ENCODE assay signal across 10 cellular contexts in the genomic region with DNA sequence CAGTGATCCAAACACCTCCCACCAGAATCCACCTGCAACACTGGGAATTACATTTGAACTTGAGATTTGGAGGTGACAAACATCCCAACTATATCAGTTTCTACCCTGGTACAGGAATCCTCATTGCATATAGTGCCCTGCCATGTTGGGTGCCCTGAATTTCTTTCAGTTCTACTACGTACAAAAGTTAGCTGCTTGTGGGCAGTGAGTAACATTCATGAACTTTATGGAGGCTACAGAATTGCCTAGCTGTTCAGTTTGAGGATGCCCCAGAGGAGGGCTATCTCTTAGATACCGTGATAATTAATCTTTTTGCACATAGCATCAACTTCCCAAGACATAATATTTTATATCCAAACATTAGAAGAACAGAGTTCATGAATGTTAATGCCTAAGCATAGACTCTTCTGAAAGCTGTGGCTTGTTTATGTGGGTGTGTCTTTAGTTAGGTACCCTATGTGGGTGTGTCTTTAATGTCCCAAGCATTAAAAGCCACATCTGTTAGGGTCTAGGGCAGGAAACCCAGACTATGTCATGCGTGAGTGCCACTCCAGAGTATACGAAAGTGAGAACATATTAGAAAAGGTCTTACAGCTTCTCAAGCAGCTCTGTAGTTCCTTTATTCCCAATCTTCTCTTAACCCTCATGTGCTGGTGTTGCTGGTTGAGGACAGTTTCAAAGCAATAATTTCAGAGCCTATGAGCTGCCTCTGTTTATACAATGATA. TPM values are rescaled to one million over a fixed set of nuclear protein-coding genes. Genes with fewer than 3 reads are reported as not detected.
DNase-seq lines count a peak whose midpoint lies in the region; ATAC-seq, FAIRE-seq and TF ChIP-seq lines count a peak whose summit lies in the region.
"Had no signal": no experiment of that assay in that cellular context is flagged by ENCODE, and none has a peak within 500 bp of the region (broad histone marks: within the 10 kb centered on the region; RNA-seq: fewer than 3 reads in every experiment).

No MANE protein-coding gene starts in this region.

- peaks cover 9% of the 10 kb centered on the region for H3K4me1 ChIP-seq in GM12878 (ENCODE audit: control insufficient read depth, insufficient read depth, low read length)

- no peak overlapping the region for H3K27ac Mint-ChIP-seq in activated CD8-positive, alpha-beta memory T cell treated with anti-CD3 and anti-CD28 coated beads, Interleukin-2, amount 10 ng/mL, durations not matched to agents 7 days and 5 days
- no peak overlapping the region for H3K27ac Mint-ChIP-seq in osteocyte (ENCODE audit: unreplicated experiment)

- H3K27me3 Mint-ChIP-seq in activated CD8-positive, alpha-beta memory T cell treated with anti-CD3 and anti-CD28 coated beads, Interleukin-2, amount 10 ng/mL, durations not matched to agents 7 days and 5 days = no peaks in the 10 kb centered on the region
- no peaks in the 10 kb centered on the region for H3K27me3 Mint-ChIP-seq in osteocyte (ENCODE audit: unreplicated experiment)

- POLR2A ChIA-PET in GM12878 (lab: Charles Lee) = no interaction called here

- peaks cover 8% of the 10 kb centered on the region for H3K4me1 Mint-ChIP-seq in activated CD8-positive, alpha-beta memory T cell treated with anti-CD3 and anti-CD28 coated beads, Interleukin-2, amount 10 ng/mL, durations not matched to agents 7 days and 5 days
- H3K4me1 Mint-ChIP-seq in osteocyte (ENCODE audit: unreplicated experiment) = no peaks in the 10 kb centered on the region

- ATAC-seq in GM18511 (IDR thresholded peaks at IDR 0.05; ENCODE audit: unreplicated experiment) = peak; percentile 89
- ATAC-seq in GM21447 (IDR thresholded peaks at IDR 0.05; ENCODE audit: unreplicated experiment) = peak; percentile 97
- peak; percentile 78 for ATAC-seq in HG03095 (IDR thresholded peaks at IDR 0.05; ENCODE audit: unreplicated experiment)
- ATAC-seq in GM12878 = peak; percentile 89
- no peak for ATAC-seq in activated CD8-positive, alpha-beta memory T cell treated with anti-CD3 and anti-CD28 coated beads, Interleukin-2, amount 10 ng/mL, durations not matched to agents 7 days and 5 days
- ATAC-seq in left cardiac atrium = no peak

- H3K4me3 ChIP-seq in GM12878 = no peak overlapping the region

- in situ Hi-C loops in GM12878 (cut with MboI) = no loop called here

- DNase-seq in GM12878 (ENCODE audit: low read depth, low spot score) = peak; percentile 30
- no peak for DNase-seq in hippocampal formation (lab: John Stamatoyannopoulos, UW)
- DNase-seq in activated CD8-positive, alpha-beta memory T cell treated with anti-CD3 and anti-CD28 coated beads, Interleukin-2, amount 10 ng/mL, durations not matched to agents 7 days and 5 days = no peak
- no peak for DNase-seq in left cardiac atrium
- DNase-seq in osteocyte (ENCODE audit: extremely low spot score, unreplicated experiment) = no peak
- DNase-seq: COR-L47, NCI-H1694 treated with DMSO at 0.1 percent for 48 hours had no signal

- RAD21 ChIA-PET in GM12878 (lab: Charles Lee; ENCODE audit: unreplicated experiment) = interaction anchor here (0.7 kb wide), 1 partner anchor 13 kb away, joined by 3 read pairs; no protein-coding TSS in a partner anchor

- H3K27me3 ChIP-seq in GM12878 (replicated peaks in 1 of 2; ENCODE audit: control insufficient read depth in 2 of 2, insufficient read depth in 2 of 2, low read length in 1 of 2) = no peaks in the 10 kb centered on the region

- BruUV-seq in GM12878 (replicated peaks; lab: Mats Ljungman, UMichigan) = no TSS peak

- TF ChIP-seq CTCF in GM12878 (IDR thresholded peaks at IDR 0.05 in 2 of 3, conservative IDR thresholded peaks at IDR 0.05 in 1 of 3; ENCODE audit: control insufficient read depth in 2 of 3, extremely low read depth in 1 of 3, insufficient read depth in 1 of 3, low read depth in 3 of 3, low read length in 3 of 3) = no peak
- TF ChIP-seq CTCF in osteocyte (IDR thresholded peaks at IDR 0.05) = no peak

- intact Hi-C loops in GM12878 (cut with micrococcal nuclease; ENCODE audit: unreplicated experiment) (no loop called here), left cardiac atrium (cut with DNase I) (no loop called here)

- peak overlapping the region; percentile 46; the same call in 1 of the 2 replicates for H3K4me2 ChIP-seq in GM12878 (ENCODE audit: control insufficient read depth, insufficient read depth)

- no peak for TF ChIP-seq RAD21 in GM12878 (IDR thresholded peaks at IDR 0.05; ENCODE audit: insufficient read depth, low read depth, low read length)

- no peak overlapping the region for H3K9ac ChIP-seq in GM12878 (ENCODE audit: control insufficient read depth, insufficient read depth, low read length)

- no peaks in the 10 kb centered on the region for H3K9me3 ChIP-seq in GM12878 (replicated peaks; ENCODE audit: control insufficient read depth, insufficient read depth, low read length)

- CTCF ChIA-PET in GM12878 (lab: Yijun Ruan, JAX) = interaction anchor here (1.3 kb wide), 1 partner anchor 85 kb away, joined by 4 read pairs; no protein-coding TSS in a partner anchor
- CTCF ChIA-PET in activated CD8-positive, alpha-beta memory T cell treated with anti-CD3 and anti-CD28 coated beads, Interleukin-2, amount 10 ng/mL, durations not matched to agents 7 days and 5 days (lab: Charles Lee) = interaction anchor here (1.3 kb wide), 1 partner anchor 15 kb away, joined by 3 read pairs; no protein-coding TSS in a partner anchor

- no peaks in the 10 kb centered on the region for H3K36me3 Mint-ChIP-seq in activated CD8-positive, alpha-beta memory T cell treated with anti-CD3 and anti-CD28 coated beads, Interleukin-2, amount 10 ng/mL, durations not matched to agents 7 days and 5 days
- no peaks in the 10 kb centered on the region for H3K36me3 Mint-ChIP-seq in osteocyte (ENCODE audit: unreplicated experiment)

- H3K36me3 ChIP-seq in GM12878 (ENCODE audit: control insufficient read depth in 2 of 2, insufficient read depth in 2 of 2, low read length in 1 of 2) = no peaks in the 10 kb centered on the region

- H4K20me1 ChIP-seq in GM12878 (ENCODE audit: control insufficient read depth, insufficient read depth) = no peaks in the 10 kb centered on the region

- no peak for TF ChIP-seq EP300 in GM12878 (IDR thresholded peaks at IDR 0.05; ENCODE audit: borderline replicate concordance in 1 of 2, control insufficient read depth in 1 of 2, low read depth in 2 of 2, low read length in 2 of 2)

- FAIRE-seq in GM12878 (lab: Jason Lieb, UNC) = no peak

- no peak overlapping the region for H3K4me3 Mint-ChIP-seq in activated CD8-positive, alpha-beta memory T cell treated with anti-CD3 and anti-CD28 coated beads, Interleukin-2, amount 10 ng/mL, durations not matched to agents 7 days and 5 days
- H3K4me3 Mint-ChIP-seq in osteocyte (ENCODE audit: unreplicated experiment) = no peak overlapping the region

- no peak for TF ChIP-seq POLR2A in GM12878 (IDR thresholded peaks at IDR 0.05; ENCODE audit: low read depth, low read length)

- SMC1A ChIA-PET in GM12878 (lab: Charles Lee; ENCODE audit: uncharacterized antibody, unreplicated experiment) = interaction anchor here (0.8 to 1.1 kb wide), 4 partner anchors 9 to 87 kb away, joined by 3 to 4 read pairs (median 4); no protein-coding TSS in a partner anchor

- WGBS in GM12878 (ENCODE audit: insufficient coverage, insufficient replicate concordance, low lambda C conversion rate, missing lambda C conversion rate) = 27% methylated on average over 4 of the region's 4 CpGs

- H3K79me2 ChIP-seq in GM12878 (ENCODE audit: control insufficient read depth, insufficient read depth, low read length) = no peaks in the 10 kb centered on the region

- no peak overlapping the region; the same call in 1 of the 2 replicates for H2AFZ ChIP-seq in GM12878 (ENCODE audit: control insufficient read depth, low read depth, low read length)

- no peaks in the 10 kb centered on the region for H3K9me3 Mint-ChIP-seq in activated CD8-positive, alpha-beta memory T cell treated with anti-CD3 and anti-CD28 coated beads, Interleukin-2, amount 10 ng/mL, durations not matched to agents 7 days and 5 days (ENCODE audit: low read depth)
- no peaks in the 10 kb centered on the region for H3K9me3 Mint-ChIP-seq in osteocyte (ENCODE audit: unreplicated experiment)

- H3K27ac ChIP-seq in GM12878 (ENCODE audit: control insufficient read depth, insufficient read depth) = no peak overlapping the region

TF ChIP-seq in GM12878, 131 proteins besides CTCF, POLR2A, EP300 and RAD21 (continues in another document):
- TF ChIP-seq CHD4 (IDR thresholded peaks at IDR 0.05) = no peak
- TF ChIP-seq RCOR1 (conservative IDR thresholded peaks at IDR 0.05; ENCODE audit: low read depth, low read length) = no peak
- TF ChIP-seq MTA2 (IDR thresholded peaks at IDR 0.05; ENCODE audit: low read depth) = no peak
- TF ChIP-seq RUNX3 (IDR thresholded peaks at IDR 0.05; ENCODE audit: low read length) = no peak
- TF ChIP-seq ESRRA (IDR thresholded peaks at IDR 0.05; ENCODE audit: low read length) = no peak

RNA-seq across cellular contexts. Expression of a gene that starts 47.0 kb away (rescaled TPM):
- 314 and 338 TPM in 2 replicates for total RNA-seq in GM12878 (2013; cell fraction: nucleolus; rRNA removed)
- total RNA-seq in GM12878 (2014; rRNA removed) (71.5 and 86.9 TPM in 2 replicates), GM12878 (2014; rRNA removed; fragmentation: Illumina TruSeq; extraction: Trizol) (152 and 158 TPM in 2 replicates), GM12878 (2021) (56.4 and 57.8 TPM in 2 replicates), left cardiac atrium (10 to 100 TPM; 15.0 to 24.8 TPM), osteocyte (28.3 and 32.6 TPM in 2 replicates)
- 13.4 TPM for polyA plus RNA-seq in GM12878 (2011; ENCODE audit: low read depth)
- polyA plus RNA-seq in GM12878 (2011; rRNA removed) (44.5 and 67.1 TPM in 2 replicates), GM12878 (2014; fragmentation: Illumina TruSeq; extraction: Trizol) (102 and 123 TPM in 2 replicates), GM12878 (2014; fragmentation: Nextera tagmentation; extraction: Ambion mirVana) (10 to 100 TPM; 25.5 to 32.1 TPM), GM12878 (2014; rRNA removed) (56.9 and 66.5 TPM in 2 replicates), GM12878 (2016; fragmentation: Nextera tagmentation; extraction: Ambion mirVana) (10 to 100 TPM; 29.3 to 29.4 TPM)
- 15.0 and 17.8 TPM in 2 replicates for polyA plus RNA-seq in GM12878 (2011; cell fraction: cytosol; rRNA removed)
- 82.9 and 98.6 TPM in 2 replicates for polyA plus RNA-seq in GM12878 (2011; cell fraction: nucleus; rRNA removed)
- polyA plus RNA-seq in GM12878 (2012) = 22.4 and 25.9 TPM in 2 replicates
- 45.0 and 65.0 TPM in 2 replicates for polyA minus RNA-seq in GM12878 (2011; rRNA and poly(A)+ RNA removed)
- polyA minus RNA-seq in GM12878 (2011; cell fraction: cytosol; rRNA and poly(A)+ RNA removed) = 21.8 and 23.8 TPM in 2 replicates
- polyA minus RNA-seq in GM12878 (2011; cell fraction: nucleus; rRNA and poly(A)+ RNA removed) = 75.1 and 105 TPM in 2 replicates
- total RNA-seq in activated CD8-positive, alpha-beta memory T cell treated with anti-CD3 and anti-CD28 coated beads, Interleukin-2, amount 10 ng/mL, durations not matched to agents 7 days and 5 days = 10 to 100 TPM; 40.9 to 49.3 TPM

Comparison
In these comparisons a context has a peak if more than half of its experiments do, and no peak if none do; other contexts are left out.
1. ATAC-seq: peak in GM18511 (single experiment), GM21447 (single experiment), HG03095 (single experiment) and GM12878 (single experiment); none in activated CD8-positive, alpha-beta memory T cell treated with anti-CD3 and anti-CD28 coated beads, Interleukin-2, amount 10 ng/mL, durations not matched to agents 7 days and 5 days (single experiment) and left cardiac atrium (0 of 2).